Comparison of ENCODE assay signal across 2 cellular contexts in the genomic region with DNA sequence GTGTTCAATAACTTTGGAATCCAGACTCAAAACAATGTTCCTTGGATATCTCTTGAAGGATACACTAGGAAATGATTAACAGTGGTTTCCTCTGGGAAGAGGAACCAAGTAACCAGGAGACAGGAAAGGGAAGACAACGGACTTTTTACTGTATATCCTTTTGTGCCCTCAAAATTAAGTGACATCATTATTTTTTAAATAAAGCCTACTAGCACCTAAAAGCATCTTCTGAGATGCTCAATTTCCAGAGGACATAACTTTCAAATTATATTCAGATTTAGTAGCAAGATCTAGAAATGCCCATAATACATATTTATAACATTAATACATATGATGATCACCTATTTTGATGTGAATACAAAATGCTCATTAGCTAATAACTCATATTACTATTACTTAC.
TF ChIP-seq lines count a peak whose summit lies in the region.

No MANE protein-coding gene starts in this region.

TF ChIP-seq in GM12878, 131 proteins besides CTCF, POLR2A, EP300 and RAD21:
- TF ChIP-seq SREBF1 (IDR thresholded peaks at IDR 0.05; ENCODE audit: low read length) (no peak), ATF7 (IDR thresholded peaks at IDR 0.05; ENCODE audit: low read depth) (0 out of 2 replicates have a peak, but pooled peaks have one; percentile 22)

TF ChIP-seq in HepG2, 621 proteins besides CTCF, POLR2A, EP300 and RAD21:
- no peak for TF ChIP-seq PRDM4 (CRISPR knock-in tag; IDR thresholded peaks at IDR 0.05; ENCODE audit: borderline replicate concordance)
- 0 out of 2 replicates have a peak, but pooled peaks have one; percentile 61 for TF ChIP-seq SMARCC2 (IDR thresholded peaks at IDR 0.05)
- TF ChIP-seq ATF7 (IDR thresholded peaks at IDR 0.05) = peak; percentile 67
- TF ChIP-seq ATF7 (CRISPR knock-in tag; IDR thresholded peaks at IDR 0.05) = no peak
